In the genomic region with DNA sequence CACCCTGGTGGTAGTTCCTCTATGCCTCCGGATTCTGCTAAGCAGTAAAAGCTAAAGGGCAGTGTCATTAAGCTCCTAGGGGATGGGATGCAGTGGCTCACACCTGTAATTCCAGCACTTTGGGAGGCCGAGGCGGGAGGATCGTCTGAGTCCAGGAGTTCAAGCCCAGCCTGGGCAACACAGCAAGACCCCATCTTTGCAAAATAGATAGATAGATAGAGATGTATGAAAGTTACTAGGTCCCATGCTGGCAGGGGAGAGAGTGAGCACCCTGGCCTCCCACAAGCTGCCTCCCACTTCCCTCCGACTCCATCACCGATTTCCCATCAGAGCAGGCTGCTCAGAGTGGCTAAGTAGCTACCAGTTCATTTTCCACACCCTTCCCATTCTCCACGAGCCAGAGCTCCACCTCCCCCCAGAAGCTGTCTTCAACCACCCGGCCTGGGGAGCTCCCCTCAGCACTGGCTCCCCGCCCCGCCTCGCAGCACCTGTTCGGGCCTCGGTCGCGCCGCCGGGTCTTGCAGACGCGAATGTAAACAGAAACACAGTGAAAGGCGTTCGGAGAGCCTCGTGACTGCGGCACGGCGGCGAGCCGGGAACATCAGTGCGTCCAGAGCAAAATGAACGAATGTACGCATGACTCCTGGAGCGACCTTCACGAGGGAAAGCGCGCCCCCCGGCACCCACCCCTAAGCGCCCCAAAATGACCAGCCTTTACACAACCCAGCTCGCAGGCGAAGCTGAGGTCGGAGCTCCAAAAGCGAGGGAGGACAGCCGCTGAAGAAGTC, we compare ENCODE assay signal across 8 cellular contexts. TPM values are rescaled to one million over a fixed set of nuclear protein-coding genes. Genes with fewer than 3 reads are reported as not detected.
DNase-seq lines count a peak whose midpoint lies in the region; ATAC-seq and TF ChIP-seq lines count a peak whose summit lies in the region.

No MANE protein-coding gene starts in this region.

- in situ Hi-C loops in mammary epithelial cell (cut with MboI; ENCODE audit: low sequenced_read_pairs in 2 of 2) = loop anchor here in 1 of 2 donors (25.0 kb wide), 1 partner anchor 507 kb away; no protein-coding TSS in a partner anchor

- peak overlapping the region; percentile 92 for H3K4me2 ChIP-seq in mammary epithelial cell (ENCODE audit: insufficient read depth, low read depth, low read length)

- H3K27ac ChIP-seq in RWPE2 (ENCODE audit: poor library complexity, severe bottlenecking) (no peak overlapping the region), mammary epithelial cell (ENCODE audit: insufficient read depth, low read depth, low read length) (no peak overlapping the region)

- peak overlapping the region; percentile 9 for H3K9ac ChIP-seq in mammary epithelial cell (ENCODE audit: insufficient read depth, low read length)

- peaks cover 7% of the 10 kb centered on the region for H3K4me1 ChIP-seq in RWPE2 (ENCODE audit: insufficient read depth, poor library complexity, severe bottlenecking)
- H3K4me1 ChIP-seq in mammary epithelial cell (ENCODE audit: insufficient read depth, low read length) = peaks cover 10% of the 10 kb centered on the region

- dilution Hi-C loops in mammary epithelial cell (cut with HindIII; ENCODE audit: low sequenced_read_pairs) = no loop called here

- intact Hi-C loops in mammary epithelial cell (cut with micrococcal nuclease) = no loop called here
- intact Hi-C loops in lower leg skin (cut with DNase I; ENCODE audit: low total_unique reads) = no loop called here

- H2AFZ ChIP-seq in mammary epithelial cell (ENCODE audit: low read depth, low read length) = peak overlapping the region; percentile 93

- CTCF ChIA-PET in mammary epithelial cell (lab: Charles Lee; ENCODE audit: low non-redundant PET) = interaction anchor here (0.6 kb wide), 1 partner anchor 167 kb away, joined by 3 read pairs; no protein-coding TSS in a partner anchor

- H3K4me3 ChIP-seq in RWPE2 (ENCODE audit: severe bottlenecking) (peak overlapping the region; percentile 71), mammary epithelial cell (replicated peaks in 1 of 3; ENCODE audit: insufficient read depth in 1 of 3, low read depth in 2 of 3, low read length in 3 of 3) (peak overlapping the region; percentile 57 to 68 (median 65)), lower leg skin (ENCODE audit: low read depth, poor library complexity, severe bottlenecking) (peak overlapping the region; percentile 65)

- TF ChIP-seq CTCF in RWPE2 (IDR thresholded peaks at IDR 0.05; ENCODE audit: poor library complexity, severe bottlenecking) (no peak), mammary epithelial cell (conservative IDR thresholded peaks at IDR 0.05 in 1 of 2, IDR thresholded peaks at IDR 0.05 in 1 of 2; ENCODE audit: extremely low read depth in 1 of 2, insufficient read depth in 1 of 2, low read depth in 1 of 2, low read length in 2 of 2) (no peak), lower leg skin (IDR thresholded peaks at IDR 0.05) (no peak)

- no peaks in the 10 kb centered on the region for H3K27me3 ChIP-seq in RWPE2 (ENCODE audit: insufficient read depth, poor library complexity, severe bottlenecking)
- H3K27me3 ChIP-seq in mammary epithelial cell (ENCODE audit: insufficient read depth, low read length) = no peaks in the 10 kb centered on the region

- H3K9me3 ChIP-seq in RWPE2 (ENCODE audit: severe bottlenecking) (no peaks in the 10 kb centered on the region), mammary epithelial cell (replicated peaks; ENCODE audit: insufficient read depth, low read length) (no peaks in the 10 kb centered on the region)

- H4K20me1 ChIP-seq in mammary epithelial cell (ENCODE audit: insufficient read depth, low read length) = no peaks in the 10 kb centered on the region

- WGBS in mammary epithelial cell (ENCODE audit: low coverage, missing lambda C conversion rate) = 21% methylated on average over 19 of the region's 41 CpGs
- 9 to 10% methylated on average over 26 to 37 of the region's 41 CpGs for WGBS in lower leg skin, 2 donors

- DNase-seq in COLO668 (lab: John Stamatoyannopoulos, UW; ENCODE audit: unreplicated experiment) = peak; percentile 84
- no peak for DNase-seq in RWPE2 (ENCODE audit: low spot score)
- DNase-seq in mammary epithelial cell = no peak
- peak in 1 of 2 donors; percentile 70 for DNase-seq in lower leg skin (ENCODE audit: low spot score in 2 of 2)
- DNase-seq in stimulated activated naive CD8-positive, alpha-beta T cell treated with anti-CD3 and anti-CD28 coated beads, Interleukin-15, Interleukin-2, amounts not matched to agents 100 U/mL and 50 U/mL, for 24 hours = peak; percentile 60
- DNase-seq in H4 (ENCODE audit: low spot score) = no peak

- TF ChIP-seq POLR2A in lower leg skin (IDR thresholded peaks at IDR 0.05) = no peak

- peaks cover 20% of the 10 kb centered on the region for H3K79me2 ChIP-seq in mammary epithelial cell (ENCODE audit: insufficient read depth, low read length)

- no TSS peak for BruUV-seq in mammary epithelial cell (replicated peaks; lab: Mats Ljungman, UMichigan)

- ATAC-seq in GM19372 (IDR thresholded peaks at IDR 0.05; ENCODE audit: low read depth, unreplicated experiment) (peak; percentile 27), HG03354 (IDR thresholded peaks at IDR 0.05; ENCODE audit: poor library complexity, severe bottlenecking, unreplicated experiment) (peak; percentile 44), RWPE2 (ENCODE audit: low read depth) (peak; percentile 24)
- ATAC-seq in stimulated activated naive CD8-positive, alpha-beta T cell treated with anti-CD3 and anti-CD28 coated beads, Interleukin-15, Interleukin-2, amounts not matched to agents 100 U/mL and 50 U/mL, for 24 hours = peak; percentile 36

- H3K36me3 ChIP-seq in RWPE2 (ENCODE audit: low read depth) (no peaks in the 10 kb centered on the region), mammary epithelial cell (ENCODE audit: insufficient read depth, low read length) (no peaks in the 10 kb centered on the region)

RNA-seq across cellular contexts. Expression of gene CEP68, which starts 0.6 kb away (rescaled TPM):
- total RNA-seq in mammary epithelial cell (1 to 10 TPM; 9.0 to 9.3 TPM), lower leg skin (10 to 100 TPM; 18.5 to 27.5 (median 25.3) TPM)
- 4.4 TPM for polyA plus RNA-seq in mammary epithelial cell
- 15.0 TPM for polyA minus RNA-seq in mammary epithelial cell
- total RNA-seq in H4 (2014; rRNA removed; shearing (Covaris generic)) = 5.4 and 6.1 TPM in 2 replicates

Comparison
In these comparisons a context has a peak if more than half of its experiments do, and no peak if none do; other contexts are left out.
1. DNase-seq: peak in COLO668 (single experiment) and stimulated activated naive CD8-positive, alpha-beta T cell treated with anti-CD3 and anti-CD28 coated beads, Interleukin-15, Interleukin-2, amounts not matched to agents 100 U/mL and 50 U/mL, for 24 hours (single experiment); none in RWPE2 (single experiment), mammary epithelial cell (single experiment) and H4 (single experiment).
2. Peak in every context shown above with its lines, with median percentiles within 50 percentile points of each other: ATAC-seq and H3K4me3 ChIP-seq.